Comparison of ENCODE assay signal across 20 cellular contexts in genomic region chr1:113219828-113220227, GRCh38.
"Had no signal": no experiment of that assay in that cellular context is flagged by ENCODE, and none has a peak within 500 bp of the region (broad histone marks: within the 10 kb centered on the region; RNA-seq: fewer than 3 reads in every experiment).

No MANE protein-coding gene starts in this region.

- H3K4me3 ChIP-seq: colonic mucosa, gastrocnemius medialis, lower lobe of right lung, prostate gland, right atrium auricular region, sigmoid colon, stomach, thyroid gland had no signal

- H3K36me3 ChIP-seq: colonic mucosa, gastrocnemius medialis, lower lobe of right lung, prostate gland, right atrium auricular region, sigmoid colon, stomach, thyroid gland had no signal

- DNase-seq: colonic mucosa; effector CD8-positive, alpha-beta T cell; foreskin fibroblast; gastrocnemius medialis; left ventricle myocardium superior; lower lobe of right lung; natural killer cell; sigmoid colon; stimulated activated CD4-positive, alpha-beta T cell treated with anti-CD3 and anti-CD28 coated beads, Interleukin-2, amount 100 ng/mL, for 24 hours; stimulated activated CD4-positive, alpha-beta T cell treated with anti-CD3 and anti-CD28 coated beads, Interleukin-4, amount 100 ng/mL, for 24 hours; stimulated activated naive CD4-positive, alpha-beta T cell treated with Interleukin-2 at 50 U/mL for 16 hours; stomach had no signal

- H3K27me3 ChIP-seq: colonic mucosa, gastrocnemius medialis, right atrium auricular region, sigmoid colon, stomach, thyroid gland had no signal

- FAIRE-seq: keratinocyte, urothelium cell line had no signal

- ATAC-seq: esophagus mucosa; gastrocnemius medialis; left ventricle myocardium superior; lower lobe of right lung; natural killer cell; stimulated activated effector memory CD8-positive, alpha-beta T cell treated with anti-CD3 and anti-CD28 coated beads, Interleukin-12 subunit alpha, Interleukin-12 subunit beta, amount 100 ng/mL, for 72 hours had no signal

- H3K9me3 ChIP-seq: colonic mucosa, gastrocnemius medialis, lower lobe of right lung, prostate gland, right atrium auricular region, sigmoid colon, thyroid gland had no signal

- H3K4me1 ChIP-seq: gastrocnemius medialis, prostate gland, right atrium auricular region, sigmoid colon had no signal

- H3K27ac ChIP-seq: colonic mucosa, epithelial cell of prostate, gastrocnemius medialis, lower lobe of right lung, prostate gland, right atrium auricular region, sigmoid colon, stomach had no signal
